In the genomic region with DNA sequence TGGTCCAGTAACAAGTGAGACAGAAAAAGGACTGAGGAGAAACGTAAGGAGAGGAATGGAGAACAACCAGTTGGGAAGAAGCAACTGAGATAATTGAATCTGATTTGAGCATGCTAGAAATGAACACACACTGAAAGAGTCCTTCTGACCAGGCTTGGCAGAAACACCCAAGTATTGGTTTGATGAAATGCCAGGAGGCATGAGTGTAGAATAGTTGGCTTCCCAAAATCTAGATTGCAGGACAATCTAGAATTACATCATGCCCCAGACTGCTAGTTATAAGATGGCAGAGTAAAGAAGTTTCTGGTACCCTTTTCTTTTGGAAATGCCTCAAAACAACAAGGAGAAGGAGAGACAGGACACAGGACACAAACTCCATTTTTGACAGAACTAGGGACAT, we compare ENCODE assay signal across 14 cellular contexts.
"Had no signal": no experiment of that assay in that cellular context is flagged by ENCODE, and none has a peak within 500 bp of the region (broad histone marks: within the 10 kb centered on the region; RNA-seq: fewer than 3 reads in every experiment).

No MANE protein-coding gene starts in this region.

- H3K27ac ChIP-seq: esophagus muscularis mucosa, thoracic aorta had no signal

- H3K4me3 Mint-ChIP-seq: nephron progenitor cell; stimulated activated naive CD8-positive, alpha-beta T cell treated with anti-CD3 and anti-CD28 coated beads, Interleukin-15, Interleukin-2, amounts not matched to agents 100 ng/mL and 50 ng/mL, for 24 hours; T-helper 17 cell had no signal

- H3K27me3 ChIP-seq: esophagus muscularis mucosa had no signal

- ATAC-seq: left ventricle myocardium superior, sciatic nerve, T-helper 17 cell had no signal

- H3K4me1 ChIP-seq: esophagus muscularis mucosa had no signal

- H3K36me3 ChIP-seq: esophagus muscularis mucosa, thoracic aorta had no signal

- H3K4me3 ChIP-seq: esophagus muscularis mucosa, thoracic aorta had no signal

- DNase-seq: activated CD4-positive, CD25-positive, alpha-beta regulatory T cell; activated naive CD4-positive, alpha-beta T cell treated with anti-CD3 and anti-CD28 coated beads, Interleukin-2, amount 50 U/mL, for 16 hours; activated T-cell treated with anti-CD3 and anti-CD28 coated beads, Interleukin-2, amount 50 U/mL, for 1 hour; amniotic stem cell; kidney; left ventricle myocardium superior; mesenchymal stem cell; nephron progenitor cell; stimulated activated CD4-positive, alpha-beta T cell treated with anti-CD3 and anti-CD28 coated beads, Interleukin-2, amount 100 ng/mL, for 48 hours; T-helper 17 cell had no signal

- H3K27me3 Mint-ChIP-seq: stimulated activated naive CD8-positive, alpha-beta T cell treated with anti-CD3 and anti-CD28 coated beads, Interleukin-15, Interleukin-2, amounts not matched to agents 100 ng/mL and 50 ng/mL, for 24 hours; T-helper 17 cell had no signal

- H3K9me3 ChIP-seq: esophagus muscularis mucosa, thoracic aorta had no signal

- H3K27ac Mint-ChIP-seq: nephron progenitor cell; stimulated activated naive CD8-positive, alpha-beta T cell treated with anti-CD3 and anti-CD28 coated beads, Interleukin-15, Interleukin-2, amounts not matched to agents 100 ng/mL and 50 ng/mL, for 24 hours; T-helper 17 cell had no signal

- H3K4me1 Mint-ChIP-seq: T-helper 17 cell had no signal
